Comparison of ENCODE assay signal across 8 cellular contexts in genomic region chr1:193060938-193061337, GRCh38. TPM values are rescaled to one million over a fixed set of nuclear protein-coding genes. Genes with fewer than 3 reads are reported as not detected.
DNase-seq lines count a peak whose midpoint lies in the region; ATAC-seq and TF ChIP-seq lines count a peak whose summit lies in the region.

No MANE protein-coding gene starts in this region.

- H3K79me2 ChIP-seq in SK-N-SH (ENCODE audit: insufficient read depth): peaks cover 89% of the 10 kb centered on the region
- H3K79me2 ChIP-seq in neural progenitor cell (ENCODE audit: low read depth): peaks cover 92% of the 10 kb centered on the region

- peaks cover 17% of the 10 kb centered on the region for H3K36me3 Mint-ChIP-seq in neural progenitor cell

- WGBS in SK-N-SH (ENCODE audit: low lambda C conversion rate): 0% methylated on average over 2 of the region's 2 CpGs

- H3F3A ChIP-seq in SK-N-SH (replicated peaks; ENCODE audit: insufficient read depth) (peaks cover 14% of the 10 kb centered on the region), neural progenitor cell (ENCODE audit: low read depth) (peaks cover 13% of the 10 kb centered on the region)

- peaks cover 23% of the 10 kb centered on the region for H3K4me1 Mint-ChIP-seq in neural progenitor cell

- H3K4me1 ChIP-seq in SK-N-SH (ENCODE audit: control insufficient read depth in 1 of 2, insufficient read depth in 2 of 2, low read depth in 1 of 2, low read length in 1 of 2) (peaks cover 19 to 20% of the 10 kb centered on the region in 2 experiments; a peak in 3 of 4 replicates), neural progenitor cell (peaks cover 10% of the 10 kb centered on the region)

- no peak for TF ChIP-seq CTCF in SK-N-SH (IDR thresholded peaks at IDR 0.05)
- no peak for TF ChIP-seq CTCF in coronary artery (IDR thresholded peaks at IDR 0.05)
- TF ChIP-seq CTCF in neural progenitor cell (IDR thresholded peaks at IDR 0.05): no peak

- POLR2A ChIA-PET in SK-N-SH (lab: Yijun Ruan, JAX): no interaction called here

- H3K27ac Mint-ChIP-seq in neural progenitor cell: no peak overlapping the region

- peak overlapping the region; percentile 85 to 99 for H3K4me3 ChIP-seq in SK-N-SH (ENCODE audit: low read depth in 2 of 2, low read length in 1 of 2)
- H3K4me3 ChIP-seq in coronary artery: peak overlapping the region; percentile 94
- peak overlapping the region; percentile 78 for H3K4me3 ChIP-seq in neural progenitor cell

- ATAC-seq in SK-N-SH treated with all-trans-retinoic acid at 6 μM for 48 hours (no peak), HG02840 (IDR thresholded peaks at IDR 0.05; ENCODE audit: low FRiP score, unreplicated experiment) (no peak)

- H3K27me3 Mint-ChIP-seq in neural progenitor cell (ENCODE audit: insufficient read depth, low read depth): peaks cover 6% of the 10 kb centered on the region

- H3K9ac ChIP-seq in SK-N-SH (peak overlapping the region; percentile 98), neural progenitor cell (peak overlapping the region; percentile 86)

- no peaks in the 10 kb centered on the region for H3K9me2 ChIP-seq in SK-N-SH

- no peak for TF ChIP-seq RAD21 in SK-N-SH (IDR thresholded peaks at IDR 0.05; ENCODE audit: low read length)

- H3K9me3 Mint-ChIP-seq in neural progenitor cell: peaks cover 8% of the 10 kb centered on the region

- H3K4me2 ChIP-seq in SK-N-SH: peak overlapping the region; percentile 91
- peak overlapping the region; percentile 98 for H3K4me2 ChIP-seq in neural progenitor cell

- CTCF ChIA-PET in SK-N-SH (lab: Yijun Ruan, JAX): no interaction called here

- no peaks in the 10 kb centered on the region for H3K27me3 ChIP-seq in SK-N-SH (ENCODE audit: insufficient read depth)
- no peaks in the 10 kb centered on the region for H3K27me3 ChIP-seq in neural progenitor cell

- TF ChIP-seq EP300 in SK-N-SH (IDR thresholded peaks at IDR 0.05; ENCODE audit: borderline replicate concordance in 1 of 2, low read depth in 1 of 2, low read length in 1 of 2): no peak

- H3K36me3 ChIP-seq in SK-N-SH (replicated peaks in 1 of 2; ENCODE audit: control insufficient read depth in 1 of 2, insufficient read depth in 2 of 2, low read length in 1 of 2) (peaks cover 7 to 14% of the 10 kb centered on the region in 2 experiments), neural progenitor cell (no peaks in the 10 kb centered on the region)

- no peaks in the 10 kb centered on the region for H3K9me3 ChIP-seq in SK-N-SH
- H3K9me3 ChIP-seq in neural progenitor cell (ENCODE audit: low read depth): no peaks in the 10 kb centered on the region

- H2AFZ ChIP-seq in SK-N-SH (ENCODE audit: low read depth) (peak overlapping the region; percentile 5; the same call in 1 of the 2 replicates), neural progenitor cell (replicated peaks) (no peak overlapping the region)

- H4K20me1 ChIP-seq in SK-N-SH (ENCODE audit: insufficient read depth) (peaks cover 37% of the 10 kb centered on the region), neural progenitor cell (ENCODE audit: low read depth) (peaks cover 54% of the 10 kb centered on the region)

- peak overlapping the region; percentile 99 for H3K4me3 Mint-ChIP-seq in neural progenitor cell

- H3K27ac ChIP-seq in SK-N-SH (ENCODE audit: low read depth in 2 of 2, low read length in 1 of 2) (peak overlapping the region; percentile 98 to 99; a peak in 2 of 4 replicates), coronary artery (peak overlapping the region; percentile 96 to 99), neural progenitor cell (no peak overlapping the region)

- DNase-seq in SK-N-SH (peak; percentile 19), NCI-H69 (lab: John Stamatoyannopoulos, UW) (peak; percentile 48), coronary artery (ENCODE audit: low spot score) (no peak), neural progenitor cell (ENCODE audit: low spot score) (no peak), T1000 (lab: John Stamatoyannopoulos, UW) (no peak), NCI-H748 treated with DMSO at 0.1 percent for 48 hours (lab: John Stamatoyannopoulos, UW) (no peak)

TF ChIP-seq in SK-N-SH, 30 proteins besides CTCF, POLR2A, EP300 and RAD21 (continues in another document):
- TF ChIP-seq TAF1 (IDR thresholded peaks at IDR 0.05; ENCODE audit: borderline replicate concordance, low read depth, low read length): no peak
- TF ChIP-seq, protein P1, sequence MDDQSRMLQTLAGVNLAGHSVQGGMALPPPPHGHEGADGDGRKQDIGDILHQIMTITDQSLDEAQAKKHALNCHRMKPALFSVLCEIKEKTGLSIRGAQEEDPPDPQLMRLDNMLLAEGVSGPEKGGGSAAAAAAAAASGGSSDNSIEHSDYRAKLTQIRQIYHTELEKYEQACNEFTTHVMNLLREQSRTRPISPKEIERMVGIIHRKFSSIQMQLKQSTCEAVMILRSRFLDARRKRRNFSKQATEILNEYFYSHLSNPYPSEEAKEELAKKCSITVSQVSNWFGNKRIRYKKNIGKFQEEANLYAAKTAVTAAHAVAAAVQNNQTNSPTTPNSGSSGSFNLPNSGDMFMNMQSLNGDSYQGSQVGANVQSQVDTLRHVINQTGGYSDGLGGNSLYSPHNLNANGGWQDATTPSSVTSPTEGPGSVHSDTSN (IDR thresholded peaks at IDR 0.05): no peak
- TF ChIP-seq RXRA (IDR thresholded peaks at IDR 0.05; ENCODE audit: borderline replicate concordance, low read depth): no peak
- no peak for TF ChIP-seq GABPA (IDR thresholded peaks at IDR 0.05; ENCODE audit: low read depth)
- no peak for TF ChIP-seq GATA2 (CRISPR knock-in tag; IDR thresholded peaks at IDR 0.05)
- no peak for TF ChIP-seq TCF12 (IDR thresholded peaks at IDR 0.05)
- no peak for TF ChIP-seq YY1 (IDR thresholded peaks at IDR 0.05; ENCODE audit: low read depth)
- no peak for TF ChIP-seq NRF1 (IDR thresholded peaks at IDR 0.05; ENCODE audit: low read depth, low read length)
- TF ChIP-seq POLR2AphosphoS5 (IDR thresholded peaks at IDR 0.05; ENCODE audit: low read depth, low read length): no peak
- no peak for TF ChIP-seq MEF2A (IDR thresholded peaks at IDR 0.05; ENCODE audit: borderline replicate concordance, low read depth)
- TF ChIP-seq, protein P2, sequence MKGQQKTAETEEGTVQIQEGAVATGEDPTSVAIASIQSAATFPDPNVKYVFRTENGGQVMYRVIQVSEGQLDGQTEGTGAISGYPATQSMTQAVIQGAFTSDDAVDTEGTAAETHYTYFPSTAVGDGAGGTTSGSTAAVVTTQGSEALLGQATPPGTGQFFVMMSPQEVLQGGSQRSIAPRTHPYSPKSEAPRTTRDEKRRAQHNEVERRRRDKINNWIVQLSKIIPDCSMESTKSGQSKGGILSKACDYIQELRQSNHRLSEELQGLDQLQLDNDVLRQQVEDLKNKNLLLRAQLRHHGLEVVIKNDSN (IDR thresholded peaks at IDR 0.05; ENCODE audit: borderline replicate concordance, low read depth): peak; percentile 23; the same call in 1 of the 2 replicates

TF ChIP-seq in SK-N-SH treated with all-trans-retinoic acid at 6 μM for 48 hours, 23 proteins besides CTCF, POLR2A, EP300 and RAD21 (continues in another document):
- TF ChIP-seq TSHZ2 (CRISPR knock-in tag; IDR thresholded peaks at IDR 0.05) (no peak), ZFP3 (CRISPR knock-in tag; IDR thresholded peaks at IDR 0.05) (no peak), ZFP30 (CRISPR knock-in tag; IDR thresholded peaks at IDR 0.05) (no peak), ZC3H10 (CRISPR knock-in tag; IDR thresholded peaks at IDR 0.05) (no peak), RARB (CRISPR knock-in tag; IDR thresholded peaks at IDR 0.05) (no peak), BACH2 (CRISPR knock-in tag; IDR thresholded peaks at IDR 0.05; ENCODE audit: borderline replicate concordance) (no peak), TCF4 (CRISPR knock-in tag; IDR thresholded peaks at IDR 0.05; ENCODE audit: borderline replicate concordance) (no peak)

RNA-seq across cellular contexts. Expression of gene RO60, which starts 1.5 kb away (rescaled TPM):
- 6.4 and 10.6 TPM in 2 replicates for polyA plus RNA-seq in SK-N-SH (2012; rRNA removed)
- polyA plus RNA-seq in SK-N-SH (2012; cell fraction: cytosol; rRNA removed): 9.4 and 9.6 TPM in 2 replicates
- 8.7 and 10.3 TPM in 2 replicates for polyA plus RNA-seq in SK-N-SH (2012; cell fraction: nucleus; rRNA removed)
- 158 and 200 TPM in 2 replicates for total RNA-seq in neural progenitor cell (ENCODE audit: low replicate concordance)

RNA-seq across cellular contexts. Expression of gene UCHL5, which starts 1.8 kb away (rescaled TPM):
- 14.9 and 15.7 TPM in 2 replicates for polyA plus RNA-seq in SK-N-SH (2012; rRNA removed)
- 20.3 and 28.4 TPM in 2 replicates for polyA plus RNA-seq in SK-N-SH (2012; cell fraction: cytosol; rRNA removed)
- polyA plus RNA-seq in SK-N-SH (2012; cell fraction: nucleus; rRNA removed): 15.7 and 19.3 TPM in 2 replicates
- total RNA-seq in neural progenitor cell (ENCODE audit: low replicate concordance): 21.8 and 49.4 TPM in 2 replicates

RNA-seq across cellular contexts. Expression of gene GLRX2, which starts 44.3 kb away (rescaled TPM):
- polyA plus RNA-seq in SK-N-SH (2012; rRNA removed): 9.4 and 12.8 TPM in 2 replicates
- 13.4 and 23.8 TPM in 2 replicates for polyA plus RNA-seq in SK-N-SH (2012; cell fraction: cytosol; rRNA removed)
- polyA plus RNA-seq in SK-N-SH (2012; cell fraction: nucleus; rRNA removed): 2.5 and 4.6 TPM in 2 replicates
- total RNA-seq in neural progenitor cell (ENCODE audit: low replicate concordance): 1.9 and 2.6 TPM in 2 replicates

Comparison
In these comparisons a context has a peak if more than half of its experiments do, and no peak if none do; other contexts are left out.
1. DNase-seq: peak in SK-N-SH (single experiment) and NCI-H69 (single experiment); none in coronary artery (single experiment), neural progenitor cell (single experiment), T1000 (single experiment) and NCI-H748 treated with DMSO at 0.1 percent for 48 hours (single experiment).
2. Peak in every context shown above with its lines, with median percentiles within 50 percentile points of each other: H3K4me3 ChIP-seq.